9 cellular contexts compared by ENCODE assay signal in the genomic region with DNA sequence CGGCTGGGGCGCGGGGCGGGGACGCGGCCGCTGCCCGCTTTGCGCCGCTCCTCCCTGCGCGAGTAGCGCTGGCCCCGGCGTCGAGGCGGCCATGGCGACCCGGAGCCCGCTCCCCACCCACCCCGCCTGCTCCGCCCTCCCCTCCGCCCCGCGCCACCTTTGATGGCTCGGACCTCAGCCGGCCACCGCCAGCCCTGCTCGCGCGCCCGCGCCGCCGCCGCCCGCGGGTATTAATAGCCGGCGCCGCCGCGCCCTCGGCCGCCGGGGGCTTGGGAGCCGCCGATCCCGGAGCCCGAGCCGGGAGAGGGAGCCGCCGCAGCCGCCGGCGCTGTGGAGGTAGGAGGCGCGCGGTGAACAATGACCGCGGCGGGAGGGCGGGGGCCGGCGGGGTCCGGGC. TPM values are rescaled to one million over a fixed set of nuclear protein-coding genes. Genes with fewer than 3 reads are reported as not detected.
DNase-seq lines count a peak whose midpoint lies in the region; ATAC-seq and TF ChIP-seq lines count a peak whose summit lies in the region.
"Had no signal": no experiment of that assay in that cellular context is flagged by ENCODE, and none has a peak within 500 bp of the region (broad histone marks: within the 10 kb centered on the region; RNA-seq: fewer than 3 reads in every experiment).

No MANE protein-coding gene starts in this region.

- TF ChIP-seq POLR2A in tibial nerve (IDR thresholded peaks at IDR 0.05) = no peak

- no TSS peak for BruUV-seq in PC-9 (replicated peaks; lab: Mats Ljungman, UMichigan)

- H3K27ac ChIP-seq in AG04450 (ENCODE audit: low read depth, low read length) (no peak overlapping the region), PC-9 (no peak overlapping the region), tibial nerve (peak overlapping the region in 2 of 4 donors; percentile 50 to 68)

- WGBS in tibial nerve, 2 donors = 0% methylated on average over 41 of the region's 66 CpGs; no CpG with 5 or more reads in 1 of the 2 donors

- H3K36me3 ChIP-seq in PC-9 (ENCODE audit: low read depth) (no peaks in the 10 kb centered on the region), tibial nerve (no peaks in the 10 kb centered on the region)

- H3F3A ChIP-seq in PC-9 (ENCODE audit: insufficient read depth, low read depth) = peaks cover 12% of the 10 kb centered on the region; the same call in 1 of the 2 replicates

- CTCF ChIA-PET in AG04450 (lab: Charles Lee) (no interaction called here), PC-9 (lab: Charles Lee) (no interaction called here), HEK293T (lab: Yijun Ruan, JAX) (no interaction called here)

- TF ChIP-seq EP300 in tibial nerve (IDR thresholded peaks at IDR 0.05) = no peak

- DNase-seq in AG04450 (ENCODE audit: low read depth, low spot score) (no peak), PC-9 (no peak), tibial nerve (ENCODE audit: low spot score in 2 of 2) (no peak), HEK293T (ENCODE audit: extremely low spot score) (no peak), dermis blood vessel endothelial cell (no peak), NCI-H2029 (lab: John Stamatoyannopoulos, UW) (no peak)

- H4K20me1 ChIP-seq in PC-9 (ENCODE audit: insufficient read depth) = peaks cover 4% of the 10 kb centered on the region

- intact Hi-C loops in PC-9 (cut with micrococcal nuclease; ENCODE audit: unreplicated experiment) = loop anchor here (1.0 to 5.0 kb wide), 5 partner anchors 71 to 529 kb away; no protein-coding TSS in a partner anchor

- peak overlapping the region; percentile 75 for H3K4me3 ChIP-seq in AG04450 (ENCODE audit: low read depth, low read length)
- peak overlapping the region; percentile 80; the same call in 1 of the 2 replicates for H3K4me3 ChIP-seq in PC-9
- H3K4me3 ChIP-seq in iPS-11a (ENCODE audit: low read depth, low read length) = peak overlapping the region; percentile 58
- H3K4me3 ChIP-seq in tibial nerve = peak overlapping the region in 3 of 4 donors; percentile 52 to 72 (median 53)

- ATAC-seq in GM21515 (IDR thresholded peaks at IDR 0.05; ENCODE audit: unreplicated experiment) = peak; percentile 23

- no peak for TF ChIP-seq CTCF in AG04450 (IDR thresholded peaks at IDR 0.05; ENCODE audit: low read depth, low read length)
- TF ChIP-seq CTCF in PC-9 (conservative IDR thresholded peaks at IDR 0.05) = no peak
- peak in 1 of 5 experiments; percentile 5 for TF ChIP-seq CTCF in tibial nerve (IDR thresholded peaks at IDR 0.05)

- POLR2A ChIA-PET in AG04450 (lab: Yijun Ruan, JAX) (no interaction called here), PC-9 (lab: Charles Lee; ENCODE audit: unreplicated experiment) (no interaction called here), HEK293T (lab: Yijun Ruan, JAX) (no interaction called here)

- no peak overlapping the region; the same call in 1 of the 2 replicates for H2AFZ ChIP-seq in PC-9

- peaks cover 42% of the 10 kb centered on the region for H3K79me2 ChIP-seq in PC-9 (ENCODE audit: low read depth)

- peaks cover 20% of the 10 kb centered on the region for H3K4me1 ChIP-seq in PC-9 (replicated peaks; ENCODE audit: insufficient read depth)
- H3K4me1 ChIP-seq in tibial nerve = peaks cover 0 to 25% (median 0%) of the 10 kb centered on the region in 4 donors

- peaks cover 4% of the 10 kb centered on the region; the same call in 1 of the 2 replicates for H3K9me3 ChIP-seq in AG04450 (ENCODE audit: control insufficient read depth, insufficient read depth, low read length)
- no peaks in the 10 kb centered on the region for H3K9me3 ChIP-seq in PC-9 (ENCODE audit: insufficient read depth, low read depth)
- H3K9me3 ChIP-seq in tibial nerve = no peaks in the 10 kb centered on the region

- no peaks in the 10 kb centered on the region for H3K27me3 ChIP-seq in AG04450 (ENCODE audit: control insufficient read depth, insufficient read depth, low read length)
- no peaks in the 10 kb centered on the region for H3K27me3 ChIP-seq in PC-9 (ENCODE audit: insufficient read depth, low read depth)
- no peaks in the 10 kb centered on the region for H3K27me3 ChIP-seq in tibial nerve

- no peaks in the 10 kb centered on the region for H3K9me2 ChIP-seq in PC-9 (ENCODE audit: insufficient read depth)

- peak overlapping the region; percentile 83; the same call in 1 of the 2 replicates for H3K4me2 ChIP-seq in PC-9

TF ChIP-seq in HEK293T, 16 proteins besides CTCF, POLR2A, EP300 and RAD21:
- no peak for TF ChIP-seq SUZ12 (IDR thresholded peaks at IDR 0.05)
- TF ChIP-seq, protein P1, sequence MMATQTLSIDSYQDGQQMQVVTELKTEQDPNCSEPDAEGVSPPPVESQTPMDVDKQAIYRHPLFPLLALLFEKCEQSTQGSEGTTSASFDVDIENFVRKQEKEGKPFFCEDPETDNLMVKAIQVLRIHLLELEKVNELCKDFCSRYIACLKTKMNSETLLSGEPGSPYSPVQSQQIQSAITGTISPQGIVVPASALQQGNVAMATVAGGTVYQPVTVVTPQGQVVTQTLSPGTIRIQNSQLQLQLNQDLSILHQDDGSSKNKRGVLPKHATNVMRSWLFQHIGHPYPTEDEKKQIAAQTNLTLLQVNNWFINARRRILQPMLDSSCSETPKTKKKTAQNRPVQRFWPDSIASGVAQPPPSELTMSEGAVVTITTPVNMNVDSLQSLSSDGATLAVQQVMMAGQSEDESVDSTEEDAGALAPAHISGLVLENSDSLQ (IDR thresholded peaks at IDR 0.05) = no peak
- TF ChIP-seq ZNF384 (IDR thresholded peaks at IDR 0.05) = no peak
- TF ChIP-seq LEF1 (IDR thresholded peaks at IDR 0.05; ENCODE audit: borderline replicate concordance) = no peak
- no peak for TF ChIP-seq SP1 (IDR thresholded peaks at IDR 0.05)
- TF ChIP-seq ARNT (IDR thresholded peaks at IDR 0.05) = no peak
- TF ChIP-seq HDGF (IDR thresholded peaks at IDR 0.05; ENCODE audit: borderline replicate concordance) = no peak
- TF ChIP-seq FOXM1 (IDR thresholded peaks at IDR 0.05; ENCODE audit: borderline replicate concordance) = no peak
- TF ChIP-seq FOXA1 (IDR thresholded peaks at IDR 0.05) = no peak
- TF ChIP-seq NFRKB (IDR thresholded peaks at IDR 0.05) = no peak
- TF ChIP-seq CTBP1 (IDR thresholded peaks at IDR 0.05; ENCODE audit: borderline replicate concordance) = no peak

RNA-seq across cellular contexts. Expression of a gene that starts 0.3 kb away (rescaled TPM):
- polyA plus RNA-seq in AG04450 (2011; rRNA removed) = 76.4 and 83.0 TPM in 2 replicates
- 117 and 153 TPM in 2 replicates for polyA minus RNA-seq in AG04450 (2011; rRNA and poly(A)+ RNA removed)
- total RNA-seq in PC-9 (2021) (40.1 and 62.1 TPM in 2 replicates), tibial nerve (10 to 100 TPM; 21.4 to 28.5 (median 24.9) TPM), dermis blood vessel endothelial cell (17.2 and 27.0 TPM in 2 replicates)

RNA-seq across cellular contexts. Expression of a gene that starts 33.9 kb away (rescaled TPM):
- polyA plus RNA-seq in AG04450 (2011; rRNA removed) = not detected in 2 replicates
- not detected in 2 replicates for polyA minus RNA-seq in AG04450 (2011; rRNA and poly(A)+ RNA removed)
- total RNA-seq in PC-9 (2021) = not detected in 2 replicates
- total RNA-seq in tibial nerve = not detected
- not detected in 2 replicates for total RNA-seq in dermis blood vessel endothelial cell
- polyA plus RNA-seq: adipose tissue had no signal
